Comparison of ENCODE assay signal across 2 cellular contexts in genomic region chr2:98912957-98913915, GRCh38.
TF ChIP-seq lines count a peak whose summit lies in the region.

No MANE protein-coding gene starts in this region.

TF ChIP-seq in K562, 482 proteins besides CTCF, POLR2A, EP300 and RAD21:
- TF ChIP-seq HNRNPH1 (optimal IDR thresholded peaks at IDR 0.05; ENCODE audit: low read depth, low read length) (no peak), ZKSCAN1 (IDR thresholded peaks at IDR 0.05; ENCODE audit: low read depth, low read length) (peak; percentile 82)

TF ChIP-seq in HepG2, 621 proteins besides CTCF, POLR2A, EP300 and RAD21:
- TF ChIP-seq ZIK1 (CRISPR knock-in tag; IDR thresholded peaks at IDR 0.05; ENCODE audit: borderline replicate concordance, low read depth) (no peak), HNF1A (IDR thresholded peaks at IDR 0.05; ENCODE audit: low read depth) (no peak), HNF1A (CRISPR knock-in tag; IDR thresholded peaks at IDR 0.05; ENCODE audit: borderline replicate concordance) (no peak), ZMAT3 (CRISPR knock-in tag; conservative IDR thresholded peaks at IDR 0.05) (no peak), ZNF674 (CRISPR knock-in tag; IDR thresholded peaks at IDR 0.05; ENCODE audit: low read depth) (no peak), NFIB (CRISPR knock-in tag; IDR thresholded peaks at IDR 0.05; ENCODE audit: borderline replicate concordance) (0 out of 2 replicates have a peak, but pooled peaks have one; percentile 19), ZNF136 (CRISPR knock-in tag; IDR thresholded peaks at IDR 0.05; ENCODE audit: low read depth) (no peak), ZBTB14 (CRISPR knock-in tag; IDR thresholded peaks at IDR 0.05) (no peak), NR2C2 (CRISPR knock-in tag; IDR thresholded peaks at IDR 0.05; ENCODE audit: borderline replicate concordance) (no peak), ZNF749 (CRISPR knock-in tag; IDR thresholded peaks at IDR 0.05; ENCODE audit: borderline replicate concordance) (no peak), MBNL3 (CRISPR knock-in tag; conservative IDR thresholded peaks at IDR 0.05) (no peak), KAT8 (CRISPR knock-in tag; IDR thresholded peaks at IDR 0.05) (no peak), TRIM22 (IDR thresholded peaks at IDR 0.05) (no peak), ETS1 (CRISPR knock-in tag; IDR thresholded peaks at IDR 0.05) (no peak), MED1 (CRISPR knock-in tag; IDR thresholded peaks at IDR 0.05) (no peak), IRF9 (CRISPR knock-in tag; IDR thresholded peaks at IDR 0.05; ENCODE audit: borderline replicate concordance) (no peak), DZIP1 (CRISPR knock-in tag; IDR thresholded peaks at IDR 0.05) (no peak), ZBTB10 (CRISPR knock-in tag; IDR thresholded peaks at IDR 0.05; ENCODE audit: borderline replicate concordance) (no peak), ZNF800 (CRISPR knock-in tag; IDR thresholded peaks at IDR 0.05) (no peak), SNRNP70 (IDR thresholded peaks at IDR 0.05; ENCODE audit: low read depth, low read length) (no peak), MBD4 (IDR thresholded peaks at IDR 0.05; ENCODE audit: borderline replicate concordance, low read length) (no peak), ZNF431 (CRISPR knock-in tag; IDR thresholded peaks at IDR 0.05; ENCODE audit: borderline replicate concordance, low read depth) (0 out of 2 replicates have a peak, but pooled peaks have one; percentile 28), ZKSCAN1 (IDR thresholded peaks at IDR 0.05; ENCODE audit: low read length) (peak; percentile 85), IKZF1 (IDR thresholded peaks at IDR 0.05) (no peak), NR2F6 (IDR thresholded peaks at IDR 0.05) (no peak), NR2F6 (CRISPR knock-in tag; IDR thresholded peaks at IDR 0.05) (no peak), SMYD3 (CRISPR knock-in tag; IDR thresholded peaks at IDR 0.05) (no peak), NFATC3 (CRISPR knock-in tag; IDR thresholded peaks at IDR 0.05) (no peak)
